In the genomic region with DNA sequence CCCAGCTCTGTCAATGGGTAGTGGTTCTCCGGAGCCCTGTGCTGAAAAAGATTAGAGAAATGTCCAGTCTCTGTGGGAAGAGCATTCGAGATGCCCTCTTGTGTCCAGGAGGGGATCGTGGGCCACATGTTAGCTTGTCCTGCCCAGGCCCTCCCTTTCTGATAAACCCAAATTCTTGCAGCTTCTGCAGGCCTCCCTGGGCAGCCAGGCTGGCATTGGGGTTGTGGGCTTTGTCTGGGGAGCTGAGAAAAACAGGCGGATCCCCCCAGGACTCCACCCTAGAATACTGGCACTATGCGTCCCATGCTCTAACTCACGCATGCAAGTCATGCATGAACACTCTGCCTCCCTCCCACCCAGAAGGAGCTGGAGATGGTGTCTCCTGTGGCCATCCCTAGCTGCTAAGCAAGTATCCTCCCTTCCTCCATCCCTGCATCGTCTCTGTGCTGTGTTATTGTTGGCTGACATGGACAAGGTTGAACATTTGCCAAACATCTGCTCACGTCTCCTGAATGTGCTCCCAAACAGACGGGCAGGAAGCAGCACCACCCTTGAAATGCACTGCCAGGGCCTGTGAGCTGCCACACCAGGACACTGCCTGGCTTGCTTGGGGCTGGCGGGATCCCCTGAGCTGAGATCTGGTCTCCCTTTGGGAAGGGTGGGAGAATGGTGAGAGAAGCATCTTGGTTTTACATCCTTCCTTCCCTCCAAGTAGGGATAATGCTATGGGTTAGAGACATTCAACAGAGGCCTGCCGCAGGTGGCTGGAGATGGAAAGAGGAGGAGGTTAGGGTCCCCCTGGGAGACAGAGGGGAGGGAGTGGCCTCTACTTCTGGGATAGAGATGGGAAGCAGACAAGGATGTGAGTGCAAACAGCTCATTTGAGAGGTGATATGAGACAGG, we compare ENCODE assay signal across 12 cellular contexts. TPM values are rescaled to one million over a fixed set of nuclear protein-coding genes. Genes with fewer than 3 reads are reported as not detected.
A peak's percentile ranks its signal among the peaks of the same experiment; 100 is the strongest.
DNase-seq lines count a peak whose midpoint lies in the region; ATAC-seq and TF ChIP-seq lines count a peak whose summit lies in the region.
"Had no signal": no experiment of that assay in that cellular context is flagged by ENCODE, and none has a peak within 500 bp of the region (broad histone marks: within the 10 kb centered on the region; RNA-seq: fewer than 3 reads in every experiment).

No MANE protein-coding gene starts in this region.

- H3K4me3 ChIP-seq in testis (no peak overlapping the region), left lung (no peak overlapping the region)
- H3K4me3 ChIP-seq: A549 had no signal

- H3K27me3 ChIP-seq in testis, result no peaks in the 10 kb centered on the region
- H3K27me3 ChIP-seq in left lung, result peaks cover 0 to 3% of the 10 kb centered on the region in 2 donors

- H3K4me1 Mint-ChIP-seq in glutamatergic neuron (ENCODE audit: low read depth, unreplicated experiment), result peaks cover 6% of the 10 kb centered on the region

- H3K9me3 Mint-ChIP-seq in glutamatergic neuron (ENCODE audit: unreplicated experiment), result peaks cover 2% of the 10 kb centered on the region

- H3K27ac ChIP-seq in testis (no peak overlapping the region), left lung (no peak overlapping the region)
- H3K27ac ChIP-seq: A549 had no signal

- intact Hi-C loops in testis (cut with DNase I; ENCODE audit: low total_unique reads), result no loop called here
- intact Hi-C loops in left lung (cut with DNase I), result no loop called here

- WGBS in testis, 2 donors, result 36 to 37% methylated on average over 8 to 11 of the region's 11 CpGs

- H3K9me3 ChIP-seq in testis, result no peaks in the 10 kb centered on the region
- H3K9me3 ChIP-seq in left lung, result no peaks in the 10 kb centered on the region
- H3K9me3 ChIP-seq: A549 had no signal

- peaks cover 5% of the 10 kb centered on the region for H3K36me3 Mint-ChIP-seq in glutamatergic neuron (ENCODE audit: unreplicated experiment)
- H3K36me3 Mint-ChIP-seq: activated naive CD8-positive, alpha-beta T cell had no signal

- TF ChIP-seq POLR2A in testis (IDR thresholded peaks at IDR 0.05), result no peak

- H3K36me3 ChIP-seq in testis (ENCODE audit: low read depth, missing control alignments), result no peaks in the 10 kb centered on the region
- H3K36me3 ChIP-seq in left lung, result no peaks in the 10 kb centered on the region

- H3K27ac Mint-ChIP-seq in glutamatergic neuron (ENCODE audit: unreplicated experiment), result peak overlapping the region; percentile 7
- H3K27ac Mint-ChIP-seq: activated naive CD8-positive, alpha-beta T cell had no signal

- peaks cover 4% of the 10 kb centered on the region for H3K27me3 Mint-ChIP-seq in glutamatergic neuron (ENCODE audit: unreplicated experiment)
- H3K27me3 Mint-ChIP-seq: activated naive CD8-positive, alpha-beta T cell had no signal

- peaks cover 20% of the 10 kb centered on the region for H3K4me1 ChIP-seq in testis
- peaks cover 12 to 18% of the 10 kb centered on the region in 2 donors for H3K4me1 ChIP-seq in left lung
- H3K4me1 ChIP-seq: A549 had no signal

- no peak for TF ChIP-seq CTCF in glutamatergic neuron (IDR thresholded peaks at IDR 0.05; ENCODE audit: partially characterized antibody, unreplicated experiment)
- TF ChIP-seq CTCF in testis (IDR thresholded peaks at IDR 0.05), result no peak
- TF ChIP-seq CTCF in left lung (IDR thresholded peaks at IDR 0.05), result no peak

- ATAC-seq in GM19463 (IDR thresholded peaks at IDR 0.05; ENCODE audit: unreplicated experiment), result no peak
- ATAC-seq in left lung, result no peak
- ATAC-seq: A549 had no signal

- DNase-seq in NCI-H2029 (lab: John Stamatoyannopoulos, UW), result peak; percentile 51
- DNase-seq in NCI-H2029 treated with DMSO at 0.1 percent for 48 hours (lab: John Stamatoyannopoulos, UW), result no peak
- DNase-seq in SHP77 (lab: John Stamatoyannopoulos, UW), result peak; percentile 60 to 77
- no peak for DNase-seq in glutamatergic neuron
- peak; percentile 57 for DNase-seq in testis
- DNase-seq in NCI-H128 (lab: John Stamatoyannopoulos, UW; ENCODE audit: unreplicated experiment), result no peak
- no peak for DNase-seq in left lung
- DNase-seq: stimulated activated CD4-positive, alpha-beta T cell treated with anti-CD3 and anti-CD28 coated beads, Interleukin-4, amount 100 ng/mL, for 4 hours had no signal

- peak overlapping the region; percentile 44 for H3K4me3 Mint-ChIP-seq in glutamatergic neuron (ENCODE audit: unreplicated experiment)
- H3K4me3 Mint-ChIP-seq: activated naive CD8-positive, alpha-beta T cell had no signal

RNA-seq across cellular contexts. Expression of a gene that starts 26.5 kb away (rescaled TPM):
- 0.39 TPM for total RNA-seq in glutamatergic neuron (ENCODE audit: unreplicated experiment)
- total RNA-seq in testis, result 1 to 10 TPM; 4.6 to 8.7 TPM
- 19.7 TPM for polyA plus RNA-seq in testis (ENCODE audit: insufficient read depth, low read depth, low replicate concordance)
- 1 to 10 TPM in 1 of 2 donors, under 1 TPM in 1; 0.64 to 1.9 TPM for total RNA-seq in left lung
- total RNA-seq: kidney epithelial cell had no signal
- polyA plus RNA-seq: A549 had no signal

RNA-seq across cellular contexts. Expression of a gene that starts 36.1 kb away (rescaled TPM):
- total RNA-seq in glutamatergic neuron (ENCODE audit: unreplicated experiment) (0.27 TPM), testis (10 to 100 TPM; 14.9 to 17.6 TPM), left lung (10 to 100 TPM; 22.0 to 34.3 TPM)
- polyA plus RNA-seq in testis (ENCODE audit: insufficient read depth, low read depth, low replicate concordance), result 13.1 TPM
- total RNA-seq: kidney epithelial cell had no signal

Comparison
In these comparisons a context has a peak if more than half of its experiments do, and no peak if none do; other contexts are left out.
1. DNase-seq: peak in NCI-H2029 (single experiment), SHP77 (2 of 2) and testis (single experiment); none in NCI-H2029 treated with DMSO at 0.1 percent for 48 hours (single experiment), glutamatergic neuron (single experiment), NCI-H128 (single experiment) and left lung (0 of 2).
2. RNA of a gene that starts 36.1 kb away (total RNA-seq): 22.0 to 34.3 TPM in left lung and 14.9 to 17.6 TPM in testis; 0.27 TPM in glutamatergic neuron (single experiment); every median in the first group is over 10 times any median in the second.